Comparison of ENCODE assay signal across 10 cellular contexts in genomic region chrX:46587753-46588171, GRCh38. TPM values are rescaled to one million over a fixed set of nuclear protein-coding genes. Genes with fewer than 3 reads are reported as not detected.
A peak's percentile ranks its signal among the peaks of the same experiment; 100 is the strongest.
DNase-seq lines count a peak whose midpoint lies in the region; ATAC-seq, FAIRE-seq and TF ChIP-seq lines count a peak whose summit lies in the region.
"Had no signal": no experiment of that assay in that cellular context is flagged by ENCODE, and none has a peak within 500 bp of the region (broad histone marks: within the 10 kb centered on the region; RNA-seq: fewer than 3 reads in every experiment).

No MANE protein-coding gene starts in this region.

- H3K9ac ChIP-seq in liver (ENCODE audit: low read depth in 1 of 2, low read length in 2 of 2) = no peak overlapping the region
- no peak overlapping the region for H3K9ac ChIP-seq in HepG2 (ENCODE audit: insufficient read depth, low read depth, low read length)
- H3K9ac ChIP-seq in keratinocyte (ENCODE audit: control insufficient read depth, extremely low read depth, insufficient read depth, low read length) = no peak overlapping the region

- FAIRE-seq in HepG2 (lab: Jason Lieb, UNC) = no peak
- no peak for FAIRE-seq in keratinocyte (lab: Jason Lieb, UNC)

- 25% methylated on average over 5 of the region's 5 CpGs for WGBS in liver
- 75% methylated on average over 5 of the region's 5 CpGs for WGBS in HepG2 (ENCODE audit: low lambda C conversion rate)
- 1 to 11% methylated on average over 5 of the region's 5 CpGs for WGBS in aorta, 2 donors

- H3K4me3 ChIP-seq in liver (ENCODE audit: low read depth in 1 of 3, low read length in 3 of 3) = no peak overlapping the region
- no peak overlapping the region for H3K4me3 ChIP-seq in HepG2 (replicated peaks in 1 of 3; ENCODE audit: insufficient read depth in 1 of 3, low read depth in 2 of 3, low read length in 3 of 3)
- H3K4me3 ChIP-seq in keratinocyte (ENCODE audit: control insufficient read depth in 2 of 3, extremely low read depth in 1 of 3, insufficient read depth in 2 of 3, low read depth in 1 of 3, low read length in 3 of 3) = no peak overlapping the region
- peak overlapping the region in 1 of 2 donors; percentile 26 for H3K4me3 ChIP-seq in aorta (ENCODE audit: low read length in 2 of 2)
- H3K4me3 ChIP-seq: suprapubic skin had no signal

- no peaks in the 10 kb centered on the region for H3K9me3 Mint-ChIP-seq in activated naive CD8-positive, alpha-beta T cell treated with anti-CD3 and anti-CD28 coated beads, Interleukin-2, amount 10 ng/mL, durations not matched to agents 7 days and 5 days

- H4K20me1 ChIP-seq in HepG2 (ENCODE audit: insufficient read depth, low read length) = no peaks in the 10 kb centered on the region
- no peaks in the 10 kb centered on the region for H4K20me1 ChIP-seq in keratinocyte (ENCODE audit: control insufficient read depth, extremely low read depth, insufficient read depth, low read length)

- intact Hi-C loops in HepG2 (cut with micrococcal nuclease; ENCODE audit: unreplicated experiment) (no loop called here), aorta (cut with DNase I) (no loop called here)

- ATAC-seq in HepG2 (no peak), aorta (ENCODE audit: low FRiP score) (peak; percentile 37), HG03175 (IDR thresholded peaks at IDR 0.05; ENCODE audit: unreplicated experiment) (no peak)
- no peak for ATAC-seq in activated naive CD8-positive, alpha-beta T cell treated with anti-CD3 and anti-CD28 coated beads, Interleukin-2, amount 10 ng/mL, durations not matched to agents 7 days and 5 days (ENCODE audit: low read depth)

- H3K4me2 ChIP-seq in HepG2 (ENCODE audit: low read depth, low read length) = no peak overlapping the region
- peak overlapping the region; percentile 54 for H3K4me2 ChIP-seq in keratinocyte (ENCODE audit: control insufficient read depth, extremely low read depth, insufficient read depth, low read depth, low read length)

- H3K79me2 ChIP-seq in HepG2 (ENCODE audit: insufficient read depth, low read length) (no peaks in the 10 kb centered on the region), keratinocyte (ENCODE audit: control insufficient read depth, insufficient read depth, low read length) (no peaks in the 10 kb centered on the region)

- no peaks in the 10 kb centered on the region for H3K27me3 Mint-ChIP-seq in activated naive CD8-positive, alpha-beta T cell treated with anti-CD3 and anti-CD28 coated beads, Interleukin-2, amount 10 ng/mL, durations not matched to agents 7 days and 5 days

- H3K4me3 Mint-ChIP-seq in activated naive CD8-positive, alpha-beta T cell treated with anti-CD3 and anti-CD28 coated beads, Interleukin-2, amount 10 ng/mL, durations not matched to agents 7 days and 5 days = peak overlapping the region; percentile 66

- dilution Hi-C loops in keratinocyte (cut with MboI; ENCODE audit: extremely low pct_ligation_motif_present, low sequenced_read_pairs) = no loop called here

- no peaks in the 10 kb centered on the region for H3K9me1 ChIP-seq in keratinocyte (ENCODE audit: control insufficient read depth, extremely low read depth, insufficient read depth, low read length)

- TF ChIP-seq POLR2A in HepG2 (IDR thresholded peaks at IDR 0.05; ENCODE audit: insufficient read depth in 1 of 2, low read depth in 2 of 2, low read length in 2 of 2) = no peak

- in situ Hi-C loops in HepG2 (cut with HindIII; ENCODE audit: extremely low pct_ligation_motif_present, low pct_unique_long_range_greater_than_20kb) = no loop called here

- DNase-seq in HepG2 (ENCODE audit: low spot score) (no peak), keratinocyte (ENCODE audit: low read depth, low spot score) (no peak), aorta (no peak), SIG-M5 (lab: John Stamatoyannopoulos, UW) (no peak), GM03348 (ENCODE audit: low spot score) (no peak)
- DNase-seq in activated naive CD8-positive, alpha-beta T cell treated with anti-CD3 and anti-CD28 coated beads, Interleukin-2, amount 10 ng/mL, durations not matched to agents 7 days and 5 days = no peak
- DNase-seq: NCI-H748 treated with DMSO at 0.1 percent for 48 hours had no signal

- TF ChIP-seq CTCF in liver (IDR thresholded peaks at IDR 0.05; ENCODE audit: low read depth, low read length, missing input control) (no peak), HepG2 (CRISPR knock-in tag; IDR thresholded peaks at IDR 0.05) (no peak), keratinocyte (optimal IDR thresholded peaks at IDR 0.05 in 1 of 3, IDR thresholded peaks at IDR 0.05 in 1 of 3, conservative IDR thresholded peaks at IDR 0.05 in 1 of 3; ENCODE audit: extremely low read depth in 1 of 3, insufficient read depth in 2 of 3, low read length in 3 of 3) (no peak)

- no peaks in the 10 kb centered on the region for H3K36me3 ChIP-seq in liver (ENCODE audit: control insufficient read depth in 4 of 4, insufficient read depth in 3 of 4, low read depth in 1 of 4, low read length in 3 of 4)
- peaks cover 0 to 3% of the 10 kb centered on the region in 2 experiments; a peak in 1 of 5 replicates for H3K36me3 ChIP-seq in HepG2 (replicated peaks in 1 of 2; ENCODE audit: control insufficient read depth in 1 of 2, insufficient read depth in 2 of 2, low read length in 2 of 2)
- H3K36me3 ChIP-seq in keratinocyte (ENCODE audit: control insufficient read depth in 2 of 2, extremely low read depth in 1 of 2, insufficient read depth in 2 of 2, low read length in 2 of 2) = no peaks in the 10 kb centered on the region
- H3K36me3 ChIP-seq in aorta (ENCODE audit: control insufficient read depth in 1 of 2, insufficient read depth in 2 of 2, low read length in 1 of 2) = no peaks in the 10 kb centered on the region
- H3K36me3 ChIP-seq: suprapubic skin had no signal

- H3K27ac ChIP-seq in liver (ENCODE audit: low read depth in 1 of 2, low read length in 2 of 2) (peak overlapping the region; percentile 56 to 66), HepG2 (ENCODE audit: extremely low read length, insufficient read depth, low read length) (no peak overlapping the region), keratinocyte (ENCODE audit: control insufficient read depth, insufficient read depth, low read length) (peak overlapping the region; percentile 26), aorta (ENCODE audit: low read depth in 1 of 2, low read length in 2 of 2) (peak overlapping the region in 1 of 2 donors; percentile 86)
- H3K27ac ChIP-seq: suprapubic skin had no signal

- H3K27me3 ChIP-seq in liver (ENCODE audit: control insufficient read depth in 4 of 4, insufficient read depth in 4 of 4, low read length in 3 of 4) (no peaks in the 10 kb centered on the region), HepG2 (ENCODE audit: control insufficient read depth in 1 of 2, insufficient read depth in 2 of 2, low read length in 2 of 2) (no peaks in the 10 kb centered on the region), keratinocyte (ENCODE audit: control insufficient read depth, extremely low read depth, insufficient read depth, low read length) (no peaks in the 10 kb centered on the region), aorta (ENCODE audit: control insufficient read depth in 1 of 2, insufficient read depth in 2 of 2, low read length in 1 of 2) (peaks cover 0 to 3% of the 10 kb centered on the region in 2 donors)
- H3K27me3 ChIP-seq: suprapubic skin had no signal

- H3K27ac Mint-ChIP-seq in activated naive CD8-positive, alpha-beta T cell treated with anti-CD3 and anti-CD28 coated beads, Interleukin-2, amount 10 ng/mL, durations not matched to agents 7 days and 5 days = peak overlapping the region; percentile 86

- H3K4me1 ChIP-seq in liver (ENCODE audit: control insufficient read depth in 4 of 4, insufficient read depth in 4 of 4, low read length in 3 of 4) (peaks cover 5 to 30% (median 18%) of the 10 kb centered on the region in 4 donors), HepG2 (ENCODE audit: insufficient read depth, low read length) (0 out of 2 replicates have a peak, but pooled peaks cover 9% of the 10 kb centered on the region), keratinocyte (ENCODE audit: control insufficient read depth, extremely low read depth, insufficient read depth, low read length) (peaks cover 26% of the 10 kb centered on the region), aorta (ENCODE audit: control insufficient read depth in 1 of 2, insufficient read depth in 2 of 2, low read length in 2 of 2) (no peaks in the 10 kb centered on the region)

- peaks cover 7% of the 10 kb centered on the region for H3K36me3 Mint-ChIP-seq in activated naive CD8-positive, alpha-beta T cell treated with anti-CD3 and anti-CD28 coated beads, Interleukin-2, amount 10 ng/mL, durations not matched to agents 7 days and 5 days

- POLR2A ChIA-PET in HepG2 (lab: Yijun Ruan, JAX) = no interaction called here
- POLR2A ChIA-PET in activated naive CD8-positive, alpha-beta T cell treated with anti-CD3 and anti-CD28 coated beads, Interleukin-2, amount 10 ng/mL, durations not matched to agents 7 days and 5 days (lab: Charles Lee) = interaction anchor here (0.6 to 1.5 kb wide), 5 partner anchors 11 to 87 kb away, joined by 3 to 5 read pairs (median 4); no protein-coding TSS in a partner anchor

- CTCF ChIA-PET in HepG2 (lab: Yijun Ruan, JAX; ENCODE audit: low intra/inter-chr PET ratio, low total read pairs) = no interaction called here

- peaks cover 16% of the 10 kb centered on the region for H3K4me1 Mint-ChIP-seq in activated naive CD8-positive, alpha-beta T cell treated with anti-CD3 and anti-CD28 coated beads, Interleukin-2, amount 10 ng/mL, durations not matched to agents 7 days and 5 days

- TF ChIP-seq RAD21 in liver (IDR thresholded peaks at IDR 0.05) (no peak), HepG2 (CRISPR knock-in tag; IDR thresholded peaks at IDR 0.05) (no peak)

- H2AFZ ChIP-seq in HepG2 (ENCODE audit: low read length) (no peak overlapping the region), keratinocyte (ENCODE audit: control insufficient read depth, low read length) (peak overlapping the region; percentile 12)

- no peak for TF ChIP-seq EP300 in HepG2 (IDR thresholded peaks at IDR 0.05; ENCODE audit: low read depth in 2 of 2, low read length in 2 of 2)
- TF ChIP-seq EP300 in HepG2 (CRISPR knock-in tag; IDR thresholded peaks at IDR 0.05; ENCODE audit: borderline replicate concordance) = no peak

- no TSS peak for BruUV-seq in HepG2 (replicated peaks; lab: Mats Ljungman, UMichigan)

- H3K9me3 ChIP-seq in liver (ENCODE audit: control insufficient read depth in 4 of 4, low read length in 3 of 4) (no peaks in the 10 kb centered on the region), HepG2 (ENCODE audit: low read length) (no peaks in the 10 kb centered on the region), keratinocyte (ENCODE audit: control insufficient read depth, low read depth, low read length) (no peaks in the 10 kb centered on the region), aorta (ENCODE audit: control insufficient read depth, low read length) (no peaks in the 10 kb centered on the region)
- H3K9me3 ChIP-seq: suprapubic skin had no signal

RNA-seq across cellular contexts. Expression of gene CHST7, which starts 14.2 kb away (rescaled TPM):
- 10 to 100 TPM in 1 of 2 donors, 1 to 10 TPM in 1; 5.8 to 13.2 TPM for total RNA-seq in liver
- polyA plus RNA-seq in liver = 1 to 10 TPM; 2.9 to 5.7 TPM
- total RNA-seq in HepG2 (2016; rRNA removed; fragmentation: Illumina TruSeq; extraction: Trizol) = 2.6 and 5.2 TPM in 2 replicates
- 1.1 and 1.3 TPM in 2 replicates for total RNA-seq in HepG2 (2016; cell fraction: cytosol; rRNA removed; fragmentation: Illumina TruSeq; extraction: Trizol; ENCODE audit: low read depth)
- 2.8 and 5.0 TPM in 2 replicates for total RNA-seq in HepG2 (2016; cell fraction: insoluble cytoplasmic fraction; rRNA removed; fragmentation: Illumina TruSeq; extraction: Trizol)
- 1.9 and 2.2 TPM in 2 replicates for total RNA-seq in HepG2 (2016; cell fraction: membrane; rRNA removed; fragmentation: Illumina TruSeq; extraction: Trizol)
- 3.6 and 5.2 TPM in 2 replicates for total RNA-seq in HepG2 (2016; cell fraction: nucleus; rRNA removed; fragmentation: Illumina TruSeq; extraction: Trizol)
- 2.4 and 2.8 TPM in 2 replicates for polyA plus RNA-seq in HepG2 (2011; rRNA removed)
- polyA plus RNA-seq in HepG2 (2011; cell fraction: cytosol; rRNA removed) = 3.3 and 4.2 TPM in 2 replicates
- polyA plus RNA-seq in HepG2 (2011; cell fraction: nucleus; rRNA removed) = 2.5 and 3.6 TPM in 2 replicates
- 2.3 and 2.6 TPM in 2 replicates for polyA plus RNA-seq in HepG2 (2012)
- 0.46 and 0.62 TPM in 2 replicates for polyA plus RNA-seq in HepG2 (2016; cell fraction: cytosol; fragmentation: Illumina TruSeq; extraction: Trizol; ENCODE audit: low read depth)
- 1.7 and 2.0 TPM in 2 replicates for polyA plus RNA-seq in HepG2 (2016; cell fraction: insoluble cytoplasmic fraction; fragmentation: Illumina TruSeq; extraction: Trizol; ENCODE audit: low read depth)
- polyA plus RNA-seq in HepG2 (2016; cell fraction: membrane; fragmentation: Illumina TruSeq; extraction: Trizol; ENCODE audit: low read depth) = 0.87 and 0.94 TPM in 2 replicates
- 3.1 and 3.3 TPM in 2 replicates for polyA plus RNA-seq in HepG2 (2016; cell fraction: nucleus; fragmentation: Illumina TruSeq; extraction: Trizol; ENCODE audit: insufficient read depth, low read depth)
- 0.07 and 5.7 TPM in 2 replicates for polyA minus RNA-seq in HepG2 (2011; rRNA and poly(A)+ RNA removed; ENCODE audit: low replicate concordance)
- polyA minus RNA-seq in HepG2 (2011; cell fraction: cytosol; rRNA and poly(A)+ RNA removed) = 2.6 and 4.3 TPM in 2 replicates
- 3.5 and 4.4 TPM in 2 replicates for polyA minus RNA-seq in HepG2 (2011; cell fraction: nucleus; rRNA and poly(A)+ RNA removed)
- total RNA-seq in activated naive CD8-positive, alpha-beta T cell treated with anti-CD3 and anti-CD28 coated beads, Interleukin-2, amount 10 ng/mL, durations not matched to agents 7 days and 5 days = 1 to 10 TPM; 5.7 to 6.7 TPM
- 0.26 to 0.39 TPM (median 0.27 TPM) in 3 replicates for polyA plus RNA-seq in keratinocyte
- polyA plus RNA-seq in keratinocyte (2011; ENCODE audit: low read depth) = 0.64 TPM
- 0.21 and 0.26 TPM in 2 replicates for polyA plus RNA-seq in keratinocyte (2011; cell fraction: cytosol; rRNA removed)
- polyA plus RNA-seq in keratinocyte (2011; cell fraction: nucleus; rRNA removed) = 0.28 and 0.33 TPM in 2 replicates
- polyA plus RNA-seq in keratinocyte (2012; ENCODE audit: low replicate concordance) = 0.59 and 0.66 TPM in 2 replicates
- 0.72 TPM in 1 of 3 replicates, not detected in the others for polyA minus RNA-seq in keratinocyte
- polyA minus RNA-seq in keratinocyte (2011; cell fraction: cytosol; rRNA and poly(A)+ RNA removed) = 0.77 TPM
- 0.54 and 0.74 TPM in 2 replicates for polyA minus RNA-seq in keratinocyte (2011; cell fraction: nucleus; rRNA and poly(A)+ RNA removed)
- total RNA-seq in aorta = 1 to 10 TPM; 5.2 to 8.5 TPM
- polyA plus RNA-seq in aorta = 1 to 10 TPM; 1.0 to 9.4 TPM

RNA-seq across cellular contexts. Expression of gene ZNF674, which starts 42.5 kb away (rescaled TPM):
- total RNA-seq in liver (1 to 10 TPM; 2.2 to 3.6 TPM), HepG2 (2016; rRNA removed; fragmentation: Illumina TruSeq; extraction: Trizol) (3.5 and 4.2 TPM in 2 replicates), aorta (1 to 10 TPM; 5.1 to 7.9 TPM)
- polyA plus RNA-seq in liver (1 to 10 TPM in 1 of 2 donors, under 1 TPM in 1; 0.84 to 2.0 TPM), HepG2 (2011; rRNA removed) (2.9 and 4.0 TPM in 2 replicates), keratinocyte (1.4 to 2.7 TPM (median 2.1 TPM) in 3 replicates), aorta (1 to 10 TPM; 1.5 to 2.4 TPM)
- 0.35 and 1.0 TPM in 2 replicates for total RNA-seq in HepG2 (2016; cell fraction: cytosol; rRNA removed; fragmentation: Illumina TruSeq; extraction: Trizol; ENCODE audit: low read depth)
- total RNA-seq in HepG2 (2016; cell fraction: insoluble cytoplasmic fraction; rRNA removed; fragmentation: Illumina TruSeq; extraction: Trizol) = 2.6 and 4.7 TPM in 2 replicates
- 1.1 and 1.5 TPM in 2 replicates for total RNA-seq in HepG2 (2016; cell fraction: membrane; rRNA removed; fragmentation: Illumina TruSeq; extraction: Trizol)
- total RNA-seq in HepG2 (2016; cell fraction: nucleus; rRNA removed; fragmentation: Illumina TruSeq; extraction: Trizol) = 2.3 and 4.8 TPM in 2 replicates
- polyA plus RNA-seq in HepG2 (2011; cell fraction: cytosol; rRNA removed) = 1.3 and 2.6 TPM in 2 replicates
- polyA plus RNA-seq in HepG2 (2011; cell fraction: nucleus; rRNA removed) = 4.5 and 5.2 TPM in 2 replicates
- 1.7 and 2.4 TPM in 2 replicates for polyA plus RNA-seq in HepG2 (2012)
- polyA plus RNA-seq in HepG2 (2016; cell fraction: cytosol; fragmentation: Illumina TruSeq; extraction: Trizol; ENCODE audit: low read depth) = 0.17 and 0.28 TPM in 2 replicates
- 2.6 and 3.3 TPM in 2 replicates for polyA plus RNA-seq in HepG2 (2016; cell fraction: insoluble cytoplasmic fraction; fragmentation: Illumina TruSeq; extraction: Trizol; ENCODE audit: low read depth)
- 0.33 and 0.52 TPM in 2 replicates for polyA plus RNA-seq in HepG2 (2016; cell fraction: membrane; fragmentation: Illumina TruSeq; extraction: Trizol; ENCODE audit: low read depth)
- 5.1 and 5.8 TPM in 2 replicates for polyA plus RNA-seq in HepG2 (2016; cell fraction: nucleus; fragmentation: Illumina TruSeq; extraction: Trizol; ENCODE audit: insufficient read depth, low read depth)
- 9.1 and 19.5 TPM in 2 replicates for polyA minus RNA-seq in HepG2 (2011; rRNA and poly(A)+ RNA removed; ENCODE audit: low replicate concordance)
- polyA minus RNA-seq in HepG2 (2011; cell fraction: cytosol; rRNA and poly(A)+ RNA removed) = 1.8 and 2.8 TPM in 2 replicates
- polyA minus RNA-seq in HepG2 (2011; cell fraction: nucleus; rRNA and poly(A)+ RNA removed) = 6.8 and 9.7 TPM in 2 replicates
- total RNA-seq in activated naive CD8-positive, alpha-beta T cell treated with anti-CD3 and anti-CD28 coated beads, Interleukin-2, amount 10 ng/mL, durations not matched to agents 7 days and 5 days = 1 to 10 TPM; 4.7 to 5.4 TPM
- 1.4 TPM for polyA plus RNA-seq in keratinocyte (2011; ENCODE audit: low read depth)
- 0.66 and 1.0 TPM in 2 replicates for polyA plus RNA-seq in keratinocyte (2011; cell fraction: cytosol; rRNA removed)
- 2.4 and 3.3 TPM in 2 replicates for polyA plus RNA-seq in keratinocyte (2011; cell fraction: nucleus; rRNA removed)
- polyA plus RNA-seq in keratinocyte (2012; ENCODE audit: low replicate concordance) = 1.6 and 2.0 TPM in 2 replicates
- polyA minus RNA-seq in keratinocyte = 3.6 to 6.8 TPM (median 5.7 TPM) in 3 replicates
- 2.3 TPM for polyA minus RNA-seq in keratinocyte (2011; cell fraction: cytosol; rRNA and poly(A)+ RNA removed)
- 3.2 and 5.8 TPM in 2 replicates for polyA minus RNA-seq in keratinocyte (2011; cell fraction: nucleus; rRNA and poly(A)+ RNA removed)
